ENCODE assay signal across 18 cellular contexts in genomic region chr4:101621120-101621519, GRCh38.
A peak's percentile ranks its signal among the peaks of the same experiment; 100 is the strongest.
DNase-seq lines count a peak whose midpoint lies in the region; ATAC-seq and TF ChIP-seq lines count a peak whose summit lies in the region.
"Had no signal": no experiment of that assay in that cellular context is flagged by ENCODE, and none has a peak within 500 bp of the region (broad histone marks: within the 10 kb centered on the region; RNA-seq: fewer than 3 reads in every experiment).

No MANE protein-coding gene starts in this region.

- H2AFZ ChIP-seq in GM23338, result peak overlapping the region; percentile 12; the same call in 1 of the 2 replicates
- H2AFZ ChIP-seq: hepatocyte, PC-9 had no signal

- CTCF ChIA-PET in A673 (lab: Charles Lee), result no interaction called here

- H3F3A ChIP-seq in GM23338 (replicated peaks; ENCODE audit: low read depth), result no peaks in the 10 kb centered on the region

- no peaks in the 10 kb centered on the region for H3K27me3 Mint-ChIP-seq in GM23338 (ENCODE audit: insufficient read depth, low read depth, poor library complexity)
- peaks cover 0 to 6% (median 2%) of the 10 kb centered on the region in 5 donors for H3K27me3 Mint-ChIP-seq in naive thymus-derived CD8-positive, alpha-beta T cell
- H3K27me3 Mint-ChIP-seq: activated B cell treated with CpG ODN at 0.5 μM for 24 hours; activated naive CD4-positive, alpha-beta T cell treated with anti-CD3 and anti-CD28 coated beads, Interleukin-2, amount 10 ng/mL, durations not matched to agents 7 days and 5 days had no signal

- in situ Hi-C loops in astrocyte of the cerebellum (cut with HindIII; ENCODE audit: low sequenced_read_pairs), result no loop called here

- H4K20me1 ChIP-seq in GM23338 (replicated peaks; ENCODE audit: insufficient read depth), result no peaks in the 10 kb centered on the region

- H3K27ac ChIP-seq in A673 (ENCODE audit: low read depth, low read length, poor library complexity, severe bottlenecking) (no peak overlapping the region), GM23338 (ENCODE audit: low read depth) (no peak overlapping the region), ovary (no peak overlapping the region)
- H3K27ac ChIP-seq: hepatocyte, PC-9 had no signal

- no peak for TF ChIP-seq EP300 in ovary (IDR thresholded peaks at IDR 0.05)

- H3K36me3 Mint-ChIP-seq in GM23338 (ENCODE audit: low read depth), result no peaks in the 10 kb centered on the region
- no peaks in the 10 kb centered on the region for H3K36me3 Mint-ChIP-seq in naive thymus-derived CD8-positive, alpha-beta T cell
- H3K36me3 Mint-ChIP-seq: activated naive CD4-positive, alpha-beta T cell treated with anti-CD3 and anti-CD28 coated beads, Interleukin-2, amount 10 ng/mL, durations not matched to agents 7 days and 5 days had no signal

- TF ChIP-seq POLR2A in ovary (IDR thresholded peaks at IDR 0.05), result no peak

- DNase-seq in A673 (ENCODE audit: low spot score) (peak; percentile 36), GM23338 (ENCODE audit: low spot score) (no peak), astrocyte of the cerebellum (ENCODE audit: low read depth) (peak; percentile 67), kidney glomerular epithelial cell (lab: John Stamatoyannopoulos, UW) (peak; percentile 55), ovary (no peak), NCI-H1694 treated with DMSO at 0.1 percent for 48 hours (lab: John Stamatoyannopoulos, UW) (no peak)
- DNase-seq in naive thymus-derived CD8-positive, alpha-beta T cell, result no peak
- DNase-seq in activated T-cell treated with anti-CD3 and anti-CD28 coated beads, Interleukin-2, amount 50 U/mL, for 1 hour, result no peak
- DNase-seq: activated B cell treated with CpG ODN at 0.5 μM for 24 hours; activated naive CD4-positive, alpha-beta T cell treated with anti-CD3 and anti-CD28 coated beads, Interleukin-2, amount 10 ng/mL, durations not matched to agents 7 days and 5 days; central memory CD4-positive, alpha-beta T cell; DMS 273 treated with DMSO at 0.1 percent for 48 hours; NCI-H1417 treated with DMSO at 0.1 percent for 48 hours; NCI-H524; PC-9 had no signal

- H3K4me1 ChIP-seq in A673 (ENCODE audit: insufficient read depth, low read length, poor library complexity, severe bottlenecking), result peaks cover 3% of the 10 kb centered on the region
- no peaks in the 10 kb centered on the region for H3K4me1 ChIP-seq in GM23338 (ENCODE audit: insufficient read depth)
- no peaks in the 10 kb centered on the region for H3K4me1 ChIP-seq in ovary (ENCODE audit: insufficient read depth)

- H3K27me3 ChIP-seq in A673 (replicated peaks; ENCODE audit: insufficient read depth, low read depth, low read length, poor library complexity) (no peaks in the 10 kb centered on the region), GM23338 (ENCODE audit: insufficient read depth) (no peaks in the 10 kb centered on the region), ovary (no peaks in the 10 kb centered on the region)
- H3K27me3 ChIP-seq: hepatocyte had no signal

- POLR2A ChIA-PET in A673 (lab: Charles Lee; ENCODE audit: low non-redundant PET), result no interaction called here
- POLR2A ChIA-PET in naive thymus-derived CD8-positive, alpha-beta T cell (lab: Charles Lee), result no interaction called here

- H3K9me2 ChIP-seq in GM23338 (ENCODE audit: insufficient read depth), result 0 out of 2 replicates have a peak, but pooled peaks cover 3% of the 10 kb centered on the region

- intact Hi-C loops in A673 (cut with micrococcal nuclease; ENCODE audit: unreplicated experiment), result no loop called here
- intact Hi-C loops in ovary (cut with DNase I), result no loop called here

- no peak for TF ChIP-seq CTCF in A673 (conservative IDR thresholded peaks at IDR 0.05; ENCODE audit: low read depth, low read length)
- TF ChIP-seq CTCF in GM23338 (conservative IDR thresholded peaks at IDR 0.05; ENCODE audit: low read depth in 2 of 2), result no peak
- TF ChIP-seq CTCF in astrocyte of the cerebellum (IDR thresholded peaks at IDR 0.05; ENCODE audit: low read depth, low read length, missing control alignments), result no peak
- no peak for TF ChIP-seq CTCF in ovary (IDR thresholded peaks at IDR 0.05)

- no peak overlapping the region; the same call in 1 of the 2 replicates for H3K27ac Mint-ChIP-seq in GM23338
- H3K27ac Mint-ChIP-seq in naive thymus-derived CD8-positive, alpha-beta T cell, result no peak overlapping the region
- H3K27ac Mint-ChIP-seq: activated B cell treated with CpG ODN at 0.5 μM for 24 hours; activated naive CD4-positive, alpha-beta T cell treated with anti-CD3 and anti-CD28 coated beads, Interleukin-2, amount 10 ng/mL, durations not matched to agents 7 days and 5 days had no signal

- no peak overlapping the region for H3K4me3 Mint-ChIP-seq in GM23338
- H3K4me3 Mint-ChIP-seq in naive thymus-derived CD8-positive, alpha-beta T cell, result no peak overlapping the region
- H3K4me3 Mint-ChIP-seq: activated B cell treated with CpG ODN at 0.5 μM for 24 hours; activated naive CD4-positive, alpha-beta T cell treated with anti-CD3 and anti-CD28 coated beads, Interleukin-2, amount 10 ng/mL, durations not matched to agents 7 days and 5 days; nephron had no signal

- no peaks in the 10 kb centered on the region for H3K79me2 ChIP-seq in GM23338 (replicated peaks; ENCODE audit: insufficient read depth)
- H3K79me2 ChIP-seq: hepatocyte had no signal

- no peaks in the 10 kb centered on the region for H3K4me1 Mint-ChIP-seq in GM23338
- no peaks in the 10 kb centered on the region for H3K4me1 Mint-ChIP-seq in naive thymus-derived CD8-positive, alpha-beta T cell
- H3K4me1 Mint-ChIP-seq: activated naive CD4-positive, alpha-beta T cell treated with anti-CD3 and anti-CD28 coated beads, Interleukin-2, amount 10 ng/mL, durations not matched to agents 7 days and 5 days had no signal

- BruUV-seq in A673 (replicated peaks; lab: Mats Ljungman, UMichigan), result no TSS peak

- ATAC-seq in GM23338, result no peak
- no peak for ATAC-seq in naive thymus-derived CD8-positive, alpha-beta T cell
- ATAC-seq: left lobe of liver had no signal

- 34 to 42% (median 35%) methylated on average over 2 of the region's 2 CpGs for WGBS in ovary, 3 donors

- H3K4me3 ChIP-seq in A673 (ENCODE audit: low read depth, low read length, poor library complexity, severe bottlenecking), result no peak overlapping the region
- no peak overlapping the region for H3K4me3 ChIP-seq in GM23338
- H3K4me3 ChIP-seq in astrocyte of the cerebellum (ENCODE audit: low read depth, low read length), result no peak overlapping the region
- no peak overlapping the region for H3K4me3 ChIP-seq in ovary
- H3K4me3 ChIP-seq: hepatocyte, PC-9 had no signal

- no peak overlapping the region for H3K4me2 ChIP-seq in GM23338
- H3K4me2 ChIP-seq: hepatocyte, PC-9 had no signal

- no peaks in the 10 kb centered on the region for H3K9me3 Mint-ChIP-seq in GM23338
- H3K9me3 Mint-ChIP-seq in naive thymus-derived CD8-positive, alpha-beta T cell, result no peaks in the 10 kb centered on the region
- H3K9me3 Mint-ChIP-seq: activated B cell treated with CpG ODN at 0.5 μM for 24 hours; activated naive CD4-positive, alpha-beta T cell treated with anti-CD3 and anti-CD28 coated beads, Interleukin-2, amount 10 ng/mL, durations not matched to agents 7 days and 5 days; nephron had no signal

- no peaks in the 10 kb centered on the region for H3K9me3 ChIP-seq in A673 (ENCODE audit: low read depth, low read length, poor library complexity, severe bottlenecking)
- peaks cover 0 to 1% of the 10 kb centered on the region in 2 donors for H3K9me3 ChIP-seq in ovary

- H3K36me3 ChIP-seq in A673 (ENCODE audit: insufficient read depth, low read length, poor library complexity, severe bottlenecking), result no peaks in the 10 kb centered on the region
- no peaks in the 10 kb centered on the region for H3K36me3 ChIP-seq in GM23338 (ENCODE audit: insufficient read depth)
- no peaks in the 10 kb centered on the region for H3K36me3 ChIP-seq in ovary

TF ChIP-seq in GM23338, 12 proteins besides CTCF, POLR2A, EP300 and RAD21 (continues in another document):
- TF ChIP-seq, protein P1, sequence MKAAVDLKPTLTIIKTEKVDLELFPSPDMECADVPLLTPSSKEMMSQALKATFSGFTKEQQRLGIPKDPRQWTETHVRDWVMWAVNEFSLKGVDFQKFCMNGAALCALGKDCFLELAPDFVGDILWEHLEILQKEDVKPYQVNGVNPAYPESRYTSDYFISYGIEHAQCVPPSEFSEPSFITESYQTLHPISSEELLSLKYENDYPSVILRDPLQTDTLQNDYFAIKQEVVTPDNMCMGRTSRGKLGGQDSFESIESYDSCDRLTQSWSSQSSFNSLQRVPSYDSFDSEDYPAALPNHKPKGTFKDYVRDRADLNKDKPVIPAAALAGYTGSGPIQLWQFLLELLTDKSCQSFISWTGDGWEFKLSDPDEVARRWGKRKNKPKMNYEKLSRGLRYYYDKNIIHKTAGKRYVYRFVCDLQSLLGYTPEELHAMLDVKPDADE (IDR thresholded peaks at IDR 0.05), result no peak
- TF ChIP-seq STAT1 (IDR thresholded peaks at IDR 0.05; ENCODE audit: unreplicated experiment) (no peak), EZH2 (IDR thresholded peaks at IDR 0.05; ENCODE audit: low read depth, unreplicated experiment) (no peak), JUNB (IDR thresholded peaks at IDR 0.05; ENCODE audit: unreplicated experiment) (no peak), POLR2AphosphoS5 (IDR thresholded peaks at IDR 0.05; ENCODE audit: low read depth) (no peak), NANOG (IDR thresholded peaks at IDR 0.05; ENCODE audit: borderline replicate concordance) (no peak), EZH2phosphoT487 (IDR thresholded peaks at IDR 0.05; ENCODE audit: unreplicated experiment) (no peak), REST (IDR thresholded peaks at IDR 0.05; ENCODE audit: unreplicated experiment) (no peak)

Comparison
In these comparisons a context has a peak if more than half of its experiments do, and no peak if none do; other contexts are left out.
1. DNase-seq: peak in A673 (single experiment), astrocyte of the cerebellum (single experiment) and kidney glomerular epithelial cell (single experiment); none in GM23338 (single experiment), ovary (0 of 5), naive thymus-derived CD8-positive, alpha-beta T cell (0 of 10), NCI-H1694 treated with DMSO at 0.1 percent for 48 hours (single experiment) and activated T-cell treated with anti-CD3 and anti-CD28 coated beads, Interleukin-2, amount 50 U/mL, for 1 hour (single experiment).